9 cellular contexts compared by ENCODE assay signal in the genomic region with DNA sequence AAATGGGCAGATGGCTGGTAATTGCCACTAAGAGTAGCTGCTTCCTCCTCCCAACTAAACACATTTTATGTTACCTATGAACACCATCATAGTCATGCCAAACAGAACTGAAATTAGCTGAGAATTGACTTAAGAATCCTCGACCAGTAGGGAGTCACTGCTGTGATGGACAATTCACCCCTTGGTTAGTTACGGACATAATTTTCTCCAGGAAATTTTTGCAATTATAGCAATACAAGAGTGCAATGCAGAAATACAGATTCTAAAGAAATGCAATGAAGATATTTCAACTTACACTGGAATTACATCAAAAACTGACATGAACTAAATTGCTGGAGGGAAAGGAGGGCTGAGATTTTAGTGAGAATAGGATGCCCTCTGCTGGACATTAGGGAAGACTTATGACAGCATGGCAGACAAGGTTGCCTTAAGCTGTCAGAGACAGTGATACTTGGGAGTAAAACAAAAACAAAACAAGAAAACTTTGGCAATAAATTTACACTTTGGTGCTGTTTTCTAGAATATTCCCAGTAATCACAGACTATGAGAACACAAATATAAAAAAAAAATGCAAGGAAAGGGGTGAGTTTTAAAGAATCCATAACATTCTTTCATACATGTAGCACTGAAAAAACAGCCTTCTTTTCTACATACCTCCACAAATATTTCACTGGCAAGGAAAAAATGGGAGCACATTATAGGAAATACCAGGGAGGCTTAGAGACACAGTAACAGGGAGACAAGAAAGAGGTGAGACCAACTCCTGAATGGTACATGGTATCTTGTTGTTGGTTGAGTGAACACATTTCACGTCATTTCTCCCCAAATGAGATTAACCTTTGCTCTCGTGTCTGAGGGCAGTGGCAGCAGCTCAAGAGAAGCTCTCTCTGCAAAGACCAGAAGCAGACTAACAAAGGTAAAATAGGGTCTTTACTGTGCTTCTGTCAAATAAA. TPM values are rescaled to one million over a fixed set of nuclear protein-coding genes. Genes with fewer than 3 reads are reported as not detected.
DNase-seq lines count a peak whose midpoint lies in the region; FAIRE-seq and TF ChIP-seq lines count a peak whose summit lies in the region.
"Had no signal": no experiment of that assay in that cellular context is flagged by ENCODE, and none has a peak within 500 bp of the region (broad histone marks: within the 10 kb centered on the region; RNA-seq: fewer than 3 reads in every experiment).

No MANE protein-coding gene starts in this region.

- H2BK12ac ChIP-seq in H1 (ENCODE audit: low read depth, low read length) = no peak overlapping the region

- no peak overlapping the region for H4K91ac ChIP-seq in H1 (replicated peaks; ENCODE audit: insufficient read length, low read length)

- peak; percentile 88 for FAIRE-seq in H1 (lab: Jason Lieb, UNC)

- peaks cover 3% of the 10 kb centered on the region for H3K4me1 Mint-ChIP-seq in mesothelial cell of epicardium

- POLR2A ChIA-PET in A673 (lab: Charles Lee; ENCODE audit: low non-redundant PET) (no interaction called here), H1 (lab: Charles Lee; ENCODE audit: partially characterized antibody) (interaction anchor here (0.9 to 3.7 kb wide), 3 partner anchors 11 to 208 kb away, joined by 4 to 25 read pairs (median 4); a partner anchor contains a TSS)

- no peak overlapping the region for H2BK20ac ChIP-seq in H1 (ENCODE audit: low read length)

- no peak for TF ChIP-seq POLR2A in H1 (IDR thresholded peaks at IDR 0.05; ENCODE audit: control extremely low read depth in 1 of 2, low read depth in 2 of 2, low read length in 2 of 2)

- H3K79me2 ChIP-seq in H1 (ENCODE audit: control insufficient read depth in 1 of 2, insufficient read depth in 2 of 2, low read length in 2 of 2) = no peaks in the 10 kb centered on the region

- H3K14ac ChIP-seq in H1 (ENCODE audit: insufficient read length) = no peak overlapping the region

- H3K36me3 Mint-ChIP-seq in mesothelial cell of epicardium = no peaks in the 10 kb centered on the region

- H3K23me2 ChIP-seq in H1 (ENCODE audit: low read depth, low read length) = no peaks in the 10 kb centered on the region

- TF ChIP-seq RAD21 in H1 (IDR thresholded peaks at IDR 0.05 in 1 of 2, conservative IDR thresholded peaks at IDR 0.05 in 1 of 2; ENCODE audit: low read depth in 2 of 2, low read length in 2 of 2) = peak; percentile 89 to 91

- H3K27ac Mint-ChIP-seq in mesothelial cell of epicardium = peak overlapping the region; percentile 74

- no peaks in the 10 kb centered on the region for H4K20me1 ChIP-seq in H1 (replicated peaks in 1 of 2; ENCODE audit: control insufficient read depth in 1 of 2, insufficient read depth in 2 of 2, low read length in 2 of 2)

- H2AK5ac ChIP-seq in H1 (ENCODE audit: low read depth, low read length) = no peak overlapping the region

- TF ChIP-seq EP300 in H1 (IDR thresholded peaks at IDR 0.05; ENCODE audit: borderline replicate concordance in 1 of 2, low read depth in 2 of 2, low read length in 2 of 2) = no peak

- BruUV-seq in A673 (replicated peaks; lab: Mats Ljungman, UMichigan) = no TSS peak

- no peaks in the 10 kb centered on the region for H3K27me3 Mint-ChIP-seq in mesothelial cell of epicardium (ENCODE audit: low read depth)

- peak overlapping the region; percentile 7 for H3K27ac ChIP-seq in A673 (ENCODE audit: low read depth, low read length, poor library complexity, severe bottlenecking)
- H3K27ac ChIP-seq in H1 (ENCODE audit: low read depth, low read length) = no peak overlapping the region
- H3K27ac ChIP-seq: SJSA1 had no signal

- no peak overlapping the region for H2AFZ ChIP-seq in H1 (ENCODE audit: low read length)

- peak; percentile 88 for DNase-seq in A673 (ENCODE audit: low spot score)
- DNase-seq in GDM1 (lab: John Stamatoyannopoulos, UW) = peak; percentile 56
- peak; percentile 38 to 76 for DNase-seq in HAP-1 (ENCODE audit: low spot score in 2 of 2)
- peak; percentile 77 for DNase-seq in M059J (ENCODE audit: low read depth)
- DNase-seq in SHP77 treated with DMSO at 0.1 percent for 48 hours (lab: John Stamatoyannopoulos, UW) = peak; percentile 50
- DNase-seq in H1 (ENCODE audit: low read depth in 1 of 2, low spot score in 2 of 2) = no peak
- no peak for DNase-seq in mesothelial cell of epicardium (ENCODE audit: low spot score in 2 of 2, unreplicated experiment in 2 of 2)
- no peak for DNase-seq in UCSD-AML1 (lab: John Stamatoyannopoulos, UW; ENCODE audit: unreplicated experiment)

- H3K4me1 ChIP-seq in A673 (ENCODE audit: insufficient read depth, low read length, poor library complexity, severe bottlenecking) (peaks cover 7% of the 10 kb centered on the region), HAP-1 (no peaks in the 10 kb centered on the region), H1 (replicated peaks in 1 of 4; ENCODE audit: control insufficient read depth in 3 of 4, insufficient read depth in 4 of 4, low read length in 3 of 4) (no peaks in the 10 kb centered on the region)
- H3K4me1 ChIP-seq: SJSA1 had no signal

- H3K9me3 ChIP-seq in A673 (ENCODE audit: low read depth, low read length, poor library complexity, severe bottlenecking) (no peaks in the 10 kb centered on the region), HAP-1 (no peaks in the 10 kb centered on the region), H1 (ENCODE audit: insufficient read depth in 2 of 2, low read depth in 1 of 2, low read length in 1 of 2) (no peaks in the 10 kb centered on the region)
- H3K9me3 ChIP-seq: SJSA1 had no signal

- no peak overlapping the region for H4K5ac ChIP-seq in H1 (ENCODE audit: insufficient read length, low read depth, low read length)

- 88% methylated on average over 4 of the region's 4 CpGs; no CpG with 5 or more reads in 1 of the 2 experiments for WGBS in H1 (ENCODE audit: extremely low coverage in 1 of 2, insufficient coverage in 1 of 2, insufficient read length in 1 of 2, insufficient replicate concordance in 2 of 2, low coverage in 1 of 2, low lambda C conversion rate in 2 of 2, missing lambda C conversion rate in 1 of 2), 2 experiments

- H3K9me3 Mint-ChIP-seq in mesothelial cell of epicardium = no peaks in the 10 kb centered on the region

- H3K4me3 ChIP-seq in A673 (ENCODE audit: low read depth, low read length, poor library complexity, severe bottlenecking) (no peak overlapping the region), HAP-1 (no peak overlapping the region), H1 (ENCODE audit: extremely low read depth in 1 of 4, insufficient read depth in 2 of 4, low read depth in 3 of 4, low read length in 4 of 4) (no peak overlapping the region)
- H3K4me3 ChIP-seq: SJSA1 had no signal

- no peak overlapping the region for H2BK15ac ChIP-seq in H1 (ENCODE audit: low read length)

- H2BK5ac ChIP-seq in H1 (ENCODE audit: low read depth, low read length) = no peak overlapping the region

- H4K8ac ChIP-seq in H1 (ENCODE audit: extremely low read depth, insufficient read depth, low read length) = no peak overlapping the region

- no peaks in the 10 kb centered on the region for H3K36me3 ChIP-seq in A673 (ENCODE audit: insufficient read depth, low read length, poor library complexity, severe bottlenecking)
- no peaks in the 10 kb centered on the region; the same call in 1 of the 2 replicates for H3K36me3 ChIP-seq in HAP-1 (replicated peaks)
- H3K36me3 ChIP-seq in H1 (ENCODE audit: control insufficient read depth in 2 of 4, insufficient read depth in 4 of 4, low read length in 3 of 4) = no peaks in the 10 kb centered on the region
- H3K36me3 ChIP-seq: SJSA1 had no signal

- no peak overlapping the region for H3K56ac ChIP-seq in H1 (replicated peaks; ENCODE audit: insufficient read length, low read depth, low read length)

- CTCF ChIA-PET in A673 (lab: Charles Lee) = interaction anchor here (0.5 to 2.2 kb wide), 15 partner anchors 11 to 328 kb away, joined by 3 to 17 read pairs (median 4); a partner anchor contains a TSS
- CTCF ChIA-PET in H1 (lab: Charles Lee; ENCODE audit: partially characterized antibody) = interaction anchor here (0.6 to 6.3 kb wide), 65 partner anchors 8 to 391 kb away, joined by 3 to 106 read pairs (median 4); a partner anchor contains a TSS

- TF ChIP-seq CTCF in A673 (conservative IDR thresholded peaks at IDR 0.05; ENCODE audit: low read depth, low read length) (peak; percentile 93), H1 (IDR thresholded peaks at IDR 0.05; ENCODE audit: control extremely low read depth in 1 of 3, insufficient read depth in 1 of 3, low read depth in 1 of 3, low read length in 3 of 3) (peak in 2 of 3 experiments; percentile 67 to 75; a peak in 3 of 4 replicates), mesothelial cell of epicardium (IDR thresholded peaks at IDR 0.05; ENCODE audit: unreplicated experiment) (peak; percentile 60)

- no peak overlapping the region for H3K23ac ChIP-seq in H1 (ENCODE audit: insufficient read length)

- no peaks in the 10 kb centered on the region for H3K79me1 ChIP-seq in H1 (ENCODE audit: low read depth, low read length)

- no peak overlapping the region for H3K18ac ChIP-seq in H1 (ENCODE audit: extremely low read depth, low read length)

- no peak overlapping the region for H3K4me2 ChIP-seq in H1 (ENCODE audit: insufficient read depth in 1 of 2, low read depth in 2 of 2, low read length in 2 of 2)

- no peak overlapping the region for H3K9ac ChIP-seq in H1 (replicated peaks in 1 of 4; ENCODE audit: extremely low read depth in 1 of 4, low read depth in 3 of 4, low read length in 3 of 4)

- no peak overlapping the region for H3K4me3 Mint-ChIP-seq in mesothelial cell of epicardium

- no peak overlapping the region for H3K4ac ChIP-seq in H1 (replicated peaks; ENCODE audit: insufficient read length, low read depth, low read length)

- intact Hi-C loops in A673 (cut with micrococcal nuclease; ENCODE audit: unreplicated experiment) = loop anchor here (1.0 kb wide), 2 partner anchors 175 to 323 kb away; a partner anchor contains a TSS

- H2BK120ac ChIP-seq in H1 (replicated peaks; ENCODE audit: low read depth, low read length) = no peak overlapping the region

- H3K27me3 ChIP-seq in A673 (replicated peaks; ENCODE audit: insufficient read depth, low read depth, low read length, poor library complexity) = no peaks in the 10 kb centered on the region
- no peaks in the 10 kb centered on the region for H3K27me3 ChIP-seq in HAP-1 (ENCODE audit: low read depth)
- no peaks in the 10 kb centered on the region for H3K27me3 ChIP-seq in H1 (replicated peaks in 1 of 4; ENCODE audit: control insufficient read depth in 3 of 4, extremely low read depth in 1 of 4, insufficient read depth in 3 of 4, low read length in 3 of 4)
- H3K27me3 ChIP-seq: SJSA1 had no signal

- in situ Hi-C loops in HAP-1 (cut with MboI; ENCODE audit: low sequenced_read_pairs) = loop anchor here (10.0 kb wide), 1 partner anchor 323 kb away; no protein-coding TSS in a partner anchor

RNA-seq across cellular contexts. Expression of a gene that starts 11.2 kb away (rescaled TPM):
- total RNA-seq in A673 (2021) = 72.2 and 80.0 TPM in 2 replicates
- 46.0 and 46.3 TPM in 2 replicates for total RNA-seq in M059J (2014; rRNA removed; shearing (Covaris generic))
- 86.2 and 87.0 TPM in 2 replicates for total RNA-seq in H1 (2021; fragmentation: NEBNext Ultra II Directional; extraction: Animal tissue kit (Norgen Biotek cat#: 25700))
- polyA plus RNA-seq in H1 (2011; rRNA removed) = 23.1 and 25.8 TPM in 2 replicates
- polyA plus RNA-seq in H1 (2011; cell fraction: cytosol; rRNA removed) = 33.3 TPM
- polyA plus RNA-seq in H1 (2011; cell fraction: nucleus; rRNA removed) = 17.5 TPM
- 35.9 to 67.6 TPM (median 46.9 TPM) in 4 replicates for polyA plus RNA-seq in H1 (2012, experiment 1 of 2)
- 3.2 TPM for polyA plus RNA-seq in H1 (2012, experiment 2 of 2)
- 30.1 TPM for polyA plus RNA-seq in H1 (2013, experiment 1 of 2)
- 30.8 TPM for polyA plus RNA-seq in H1 (2013, experiment 2 of 2)
- 119 and 158 TPM in 2 replicates for polyA minus RNA-seq in H1 (2011; rRNA and poly(A)+ RNA removed)
- 49.3 TPM for polyA minus RNA-seq in H1 (2011; cell fraction: cytosol; rRNA and poly(A)+ RNA removed)
- 46.8 TPM for polyA minus RNA-seq in H1 (2011; cell fraction: nucleus; rRNA and poly(A)+ RNA removed)
- 29.2 to 34.8 TPM (median 33.8 TPM) in 3 replicates for total RNA-seq in mesothelial cell of epicardium

Comparison
In these comparisons a context has a peak if more than half of its experiments do, and no peak if none do; other contexts are left out.
1. DNase-seq: peak in A673 (single experiment), GDM1 (single experiment), HAP-1 (2 of 2), M059J (single experiment) and SHP77 treated with DMSO at 0.1 percent for 48 hours (single experiment); none in H1 (0 of 2), mesothelial cell of epicardium (0 of 2) and UCSD-AML1 (single experiment).
2. Peak in every context shown above with its lines, with median percentiles within 50 percentile points of each other: CTCF ChIP-seq.